Comparison of ENCODE assay signal across 14 cellular contexts in the genomic region with DNA sequence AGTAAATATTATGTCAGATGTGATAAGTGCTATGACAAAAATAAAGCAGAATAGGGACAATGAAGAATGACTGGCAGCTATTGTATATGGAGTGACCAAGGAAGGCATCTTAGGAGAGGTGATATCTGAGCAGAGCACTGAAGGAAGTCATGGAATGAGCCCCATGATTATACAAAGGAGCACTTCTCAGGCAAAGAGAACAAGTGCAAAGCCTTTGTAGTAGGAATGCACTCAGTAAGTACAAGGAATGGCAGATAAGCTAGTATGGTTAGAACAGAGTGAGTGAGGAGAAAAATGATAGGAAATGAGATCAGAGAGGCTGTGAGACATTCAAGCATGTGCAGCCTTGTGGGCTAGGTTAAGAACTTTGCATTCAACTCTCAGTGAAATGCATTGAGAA.
A peak's percentile ranks its signal among the peaks of the same experiment; 100 is the strongest.
DNase-seq lines count a peak whose midpoint lies in the region; TF ChIP-seq lines count a peak whose summit lies in the region.
"Had no signal": no experiment of that assay in that cellular context is flagged by ENCODE, and none has a peak within 500 bp of the region (broad histone marks: within the 10 kb centered on the region; RNA-seq: fewer than 3 reads in every experiment).

No MANE protein-coding gene starts in this region.

- H3K9me3 ChIP-seq in osteoblast (ENCODE audit: low read depth, low read length) (no peaks in the 10 kb centered on the region), spleen (peaks cover 0 to 4% (median 0%) of the 10 kb centered on the region in 8 donors)
- H3K9me3 ChIP-seq: HAP-1 had no signal

- TF ChIP-seq POLR2A in spleen (IDR thresholded peaks at IDR 0.05) = no peak

- H3K4me1 ChIP-seq in osteoblast (ENCODE audit: insufficient read depth, low read length) = no peaks in the 10 kb centered on the region
- no peaks in the 10 kb centered on the region for H3K4me1 ChIP-seq in spleen

- TF ChIP-seq CTCF in osteoblast (IDR thresholded peaks at IDR 0.05; ENCODE audit: extremely low read depth, low read depth, low read length) (no peak), spleen (IDR thresholded peaks at IDR 0.05 in 8 of 11, conservative IDR thresholded peaks at IDR 0.05 in 3 of 11) (no peak)

- peak overlapping the region; percentile 3 for H2AFZ ChIP-seq in osteoblast (ENCODE audit: low read length)

- DNase-seq in amniotic epithelial cell (ENCODE audit: low read depth) (peak; percentile 34), iris pigment epithelial cell (ENCODE audit: low read depth) (peak; percentile 20), osteoblast (ENCODE audit: insufficient read length, low spot score, missing footprints) (no peak), spleen (no peak), dedifferentiated amniotic fluid mesenchymal stem cell (ENCODE audit: extremely low spot score) (no peak)
- DNase-seq in activated T-cell treated with anti-CD3 and anti-CD28 coated beads, Interleukin-2, amount 50 U/mL, for 48 hours = no peak
- DNase-seq: C1 segment of cervical spinal cord; Calu3; CD4-positive, alpha-beta memory T cell; COR-L47; DND-41; GOT3; HFFc6 had no signal

- H3K4me3 ChIP-seq in osteoblast (ENCODE audit: insufficient read depth, low read length) = no peak overlapping the region
- H3K4me3 ChIP-seq in spleen = no peak overlapping the region
- H3K4me3 ChIP-seq: HAP-1 had no signal

- H3K27me3 ChIP-seq in osteoblast (ENCODE audit: insufficient read depth, low read length) (no peaks in the 10 kb centered on the region), spleen (replicated peaks in 1 of 7) (no peaks in the 10 kb centered on the region)

- H3K36me3 ChIP-seq in osteoblast (ENCODE audit: insufficient read depth, low read length) (no peaks in the 10 kb centered on the region), spleen (no peaks in the 10 kb centered on the region)
- H3K36me3 ChIP-seq: HAP-1 had no signal

- H3K27ac ChIP-seq in osteoblast (ENCODE audit: low read depth, low read length) (no peak overlapping the region), spleen (no peak overlapping the region)

- H4K20me1 ChIP-seq in osteoblast (ENCODE audit: insufficient read depth, low read length) = no peaks in the 10 kb centered on the region

- no peak overlapping the region for H3K4me2 ChIP-seq in osteoblast (ENCODE audit: insufficient read depth, low read length)

- intact Hi-C loops in spleen (cut with DNase I; ENCODE audit: low total_unique reads) = no loop called here

- no peaks in the 10 kb centered on the region for H3K79me2 ChIP-seq in osteoblast (ENCODE audit: insufficient read depth, low read length)

Comparison
In these comparisons a context has a peak if more than half of its experiments do, and no peak if none do; other contexts are left out.
1. DNase-seq: peak in amniotic epithelial cell (single experiment) and iris pigment epithelial cell (single experiment); none in osteoblast (single experiment), spleen (single experiment), activated T-cell treated with anti-CD3 and anti-CD28 coated beads, Interleukin-2, amount 50 U/mL, for 48 hours (0 of 2) and dedifferentiated amniotic fluid mesenchymal stem cell (single experiment).